ENCODE assay signal across 32 cellular contexts in genomic region chr5:73273379-73274050, GRCh38.
A peak's percentile ranks its signal among the peaks of the same experiment; 100 is the strongest.
DNase-seq lines count a peak whose midpoint lies in the region; FAIRE-seq and TF ChIP-seq lines count a peak whose summit lies in the region.
"Had no signal": no experiment of that assay in that cellular context is flagged by ENCODE, and none has a peak within 500 bp of the region (broad histone marks: within the 10 kb centered on the region; RNA-seq: fewer than 3 reads in every experiment).

No MANE protein-coding gene starts in this region.

- peak; percentile 58 for FAIRE-seq in keratinocyte (lab: Jason Lieb, UNC)
- FAIRE-seq in small intestine (lab: Jason Lieb, UNC) = no peak
- FAIRE-seq: G401.6, islet of Langerhans had no signal

- no peaks in the 10 kb centered on the region for H3K9me3 ChIP-seq in keratinocyte (ENCODE audit: control insufficient read depth, low read depth, low read length)
- no peaks in the 10 kb centered on the region for H3K9me3 ChIP-seq in small intestine (ENCODE audit: control insufficient read depth, low read depth)
- H3K9me3 ChIP-seq: esophagus squamous epithelium, gastrocnemius medialis, neutrophil, prostate gland, SJSA1, stomach, tibial nerve had no signal

- H4K20me1 ChIP-seq in keratinocyte (ENCODE audit: control insufficient read depth, extremely low read depth, insufficient read depth, low read length) = no peaks in the 10 kb centered on the region

- H3K9me1 ChIP-seq in keratinocyte (ENCODE audit: control insufficient read depth, extremely low read depth, insufficient read depth, low read length) = no peaks in the 10 kb centered on the region

- peak; percentile 16 for DNase-seq in DMS53 (lab: John Stamatoyannopoulos, UW)
- DNase-seq in DMS53 treated with DMSO at 0.1 percent for 48 hours (lab: John Stamatoyannopoulos, UW; ENCODE audit: unreplicated experiment) = no peak
- DNase-seq in OCI-M1 (lab: John Stamatoyannopoulos, UW) = peak; percentile 19
- DNase-seq in keratinocyte (ENCODE audit: low read depth, low spot score) = no peak
- DNase-seq in small intestine = peak; percentile 14
- DNase-seq in iPS-NIHi7 (ENCODE audit: extremely low spot score) = no peak
- DNase-seq in HUDEP-2 (lab: John Stamatoyannopoulos, UW; ENCODE audit: unreplicated experiment in 76 of 76) = no peak
- DNase-seq in NCI-H69 (lab: John Stamatoyannopoulos, UW) = no peak
- DNase-seq: 8988T; activated CD4-positive, alpha-beta T cell treated with anti-CD3 and anti-CD28 coated beads for 4 hours; activated naive CD4-positive, alpha-beta T cell treated with Interleukin-2 at 50 U/mL for 16 hours; activated T-cell treated with anti-CD3 and anti-CD28 coated beads, Interleukin-2, amount 50 U/mL, for 48 hours; amniotic stem cell; CD4-positive, alpha-beta T cell; DMS153; effector memory CD8-positive, alpha-beta T cell; esophagus squamous epithelium; gastrocnemius medialis; NCI-H1092 treated with DMSO at 0.1 percent for 48 hours; NCI-H2029; NCI-H446 treated with DMSO at 0.1 percent for 48 hours; NK-92 treated with Interleukin-12 subunit alpha and Interleukin-12 subunit beta, amount 100 ng/mL, for 24 hours; stimulated activated CD8-positive, alpha-beta memory T cell treated with anti-CD3 and anti-CD28 coated beads, Interleukin-4, amount 100 ng/mL, for 48 hours; stomach had no signal

- WGBS in small intestine, 3 donors = 16 to 44% (median 27%) methylated on average over 6 of the region's 6 CpGs

- H3K36me3 ChIP-seq in keratinocyte (ENCODE audit: control insufficient read depth in 2 of 2, extremely low read depth in 1 of 2, insufficient read depth in 2 of 2, low read length in 2 of 2) = no peaks in the 10 kb centered on the region
- no peaks in the 10 kb centered on the region for H3K36me3 ChIP-seq in small intestine (ENCODE audit: control insufficient read depth in 2 of 2, insufficient read depth in 2 of 2, low read length in 2 of 2)
- H3K36me3 ChIP-seq: esophagus squamous epithelium, gastrocnemius medialis, neutrophil, prostate gland, SJSA1, stomach, tibial nerve had no signal

- H3K9ac ChIP-seq in keratinocyte (ENCODE audit: control insufficient read depth, extremely low read depth, insufficient read depth, low read length) = no peak overlapping the region

- no peaks in the 10 kb centered on the region for H3K79me2 ChIP-seq in keratinocyte (ENCODE audit: control insufficient read depth, insufficient read depth, low read length)

- no peak for TF ChIP-seq CTCF in keratinocyte (optimal IDR thresholded peaks at IDR 0.05 in 1 of 3, IDR thresholded peaks at IDR 0.05 in 1 of 3, conservative IDR thresholded peaks at IDR 0.05 in 1 of 3; ENCODE audit: extremely low read depth in 1 of 3, insufficient read depth in 2 of 3, low read length in 3 of 3)

- no peak overlapping the region for H3K4me2 ChIP-seq in keratinocyte (ENCODE audit: control insufficient read depth, extremely low read depth, insufficient read depth, low read depth, low read length)
- H3K4me2 ChIP-seq: GM23338 had no signal

- peaks cover 16% of the 10 kb centered on the region for H3K4me1 ChIP-seq in keratinocyte (ENCODE audit: control insufficient read depth, extremely low read depth, insufficient read depth, low read length)
- no peaks in the 10 kb centered on the region for H3K4me1 ChIP-seq in small intestine (ENCODE audit: control insufficient read depth in 2 of 2, insufficient read depth in 1 of 2, low read depth in 1 of 2, low read length in 1 of 2)
- H3K4me1 ChIP-seq: prostate gland had no signal

- H3K27ac ChIP-seq in keratinocyte (ENCODE audit: control insufficient read depth, insufficient read depth, low read length) (no peak overlapping the region), small intestine (ENCODE audit: low read depth in 1 of 2, low read length in 1 of 2) (no peak overlapping the region)
- H3K27ac ChIP-seq: coronary artery, gastrocnemius medialis, neutrophil, prostate gland, SJSA1, stomach had no signal

- H3K27me3 ChIP-seq in keratinocyte (ENCODE audit: control insufficient read depth, extremely low read depth, insufficient read depth, low read length) = no peaks in the 10 kb centered on the region
- peaks cover 0 to 11% of the 10 kb centered on the region in 2 donors for H3K27me3 ChIP-seq in small intestine (ENCODE audit: control insufficient read depth in 2 of 2, insufficient read depth in 2 of 2, low read length in 2 of 2)
- H3K27me3 ChIP-seq: esophagus squamous epithelium, SJSA1, tibial nerve had no signal

- no peak overlapping the region for H2AFZ ChIP-seq in keratinocyte (ENCODE audit: control insufficient read depth, low read length)
- H2AFZ ChIP-seq: GM23338 had no signal

- H3K4me3 ChIP-seq in keratinocyte (ENCODE audit: control insufficient read depth in 2 of 3, extremely low read depth in 1 of 3, insufficient read depth in 2 of 3, low read depth in 1 of 3, low read length in 3 of 3) = no peak overlapping the region
- H3K4me3 ChIP-seq in small intestine (ENCODE audit: low read depth in 1 of 2, low read length in 2 of 2) = no peak overlapping the region
- H3K4me3 ChIP-seq: coronary artery, gastrocnemius medialis, GM23338, prostate gland, SJSA1, stomach, tibial nerve had no signal

- dilution Hi-C loops in keratinocyte (cut with MboI; ENCODE audit: extremely low pct_ligation_motif_present, low sequenced_read_pairs) = no loop called here

Comparison
In these comparisons a context has a peak if more than half of its experiments do, and no peak if none do; other contexts are left out.
1. DNase-seq: peak in DMS53 (single experiment), OCI-M1 (single experiment) and small intestine (single experiment); none in DMS53 treated with DMSO at 0.1 percent for 48 hours (single experiment), keratinocyte (single experiment), iPS-NIHi7 (single experiment), HUDEP-2 (0 of 76) and NCI-H69 (single experiment).